Comparison of ENCODE assay signal across 1 cellular context in the genomic region with DNA sequence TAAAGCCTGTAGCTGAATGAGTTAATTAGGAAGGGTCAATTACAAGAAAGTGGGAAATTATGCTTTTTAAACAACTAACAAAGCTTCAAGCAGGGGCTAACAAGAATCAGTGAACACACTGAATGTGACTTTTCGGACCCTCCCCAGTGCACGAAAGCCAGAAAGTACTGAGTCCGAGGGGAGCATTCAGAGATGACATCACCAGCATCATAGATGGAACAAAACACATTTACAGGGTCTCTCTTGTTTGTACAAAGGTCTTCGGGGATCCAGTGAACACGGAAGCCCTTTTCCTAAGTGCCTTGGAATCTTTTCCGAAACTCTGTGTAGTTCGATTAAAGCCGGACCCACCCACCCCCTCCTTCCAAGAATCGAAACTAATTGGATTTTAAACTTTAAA.
TF ChIP-seq lines count a peak whose summit lies in the region.

No MANE protein-coding gene starts in this region.

TF ChIP-seq in WTC11, 78 proteins besides CTCF, POLR2A, EP300 and RAD21 (continued from another document):
- no peak for TF ChIP-seq ZNF138 (CRISPR knock-in tag; conservative IDR thresholded peaks at IDR 0.05)
- TF ChIP-seq CREB1 (CRISPR knock-in tag; IDR thresholded peaks at IDR 0.05): no peak
- TF ChIP-seq NFATC4 (CRISPR knock-in tag; IDR thresholded peaks at IDR 0.05): no peak
- no peak for TF ChIP-seq SP1 (CRISPR knock-in tag; conservative IDR thresholded peaks at IDR 0.05)
- no peak for TF ChIP-seq GRHL2 (CRISPR knock-in tag; IDR thresholded peaks at IDR 0.05; ENCODE audit: insufficient replicate concordance, severe bottlenecking)
TF ChIP-seq in WTC11: peak in this region for 0.
